Comparison of ENCODE assay signal across 19 cellular contexts in genomic region chr6:116020738-116021137, GRCh38. TPM values are rescaled to one million over a fixed set of nuclear protein-coding genes. Genes with fewer than 3 reads are reported as not detected.
DNase-seq lines count a peak whose midpoint lies in the region; ATAC-seq, FAIRE-seq and TF ChIP-seq lines count a peak whose summit lies in the region.
"Had no signal": no experiment of that assay in that cellular context is flagged by ENCODE, and none has a peak within 500 bp of the region (broad histone marks: within the 10 kb centered on the region; RNA-seq: fewer than 3 reads in every experiment).

No MANE protein-coding gene starts in this region.

- DNase-seq in GM19239 (ENCODE audit: insufficient read length, low spot score): no peak
- DNase-seq in GM12878 (ENCODE audit: low read depth, low spot score): no peak
- no peak for DNase-seq in pancreas
- no peak for DNase-seq in D341Med (ENCODE audit: low spot score)
- DNase-seq in amygdala (lab: John Stamatoyannopoulos, UW): no peak
- DNase-seq in RWPE1 (ENCODE audit: low spot score): no peak
- DNase-seq: 8988T; CD4-positive, alpha-beta memory T cell; DMS79 treated with DMSO at 0.1 percent for 48 hours; HCEC 1CT; IMR-90 had no signal

- TF ChIP-seq RAD21 in GM12878 (IDR thresholded peaks at IDR 0.05; ENCODE audit: insufficient read depth, low read depth, low read length): no peak

- TF ChIP-seq EP300 in GM12878 (IDR thresholded peaks at IDR 0.05; ENCODE audit: borderline replicate concordance in 1 of 2, control insufficient read depth in 1 of 2, low read depth in 2 of 2, low read length in 2 of 2): 0 out of 4 replicates have a peak, but pooled peaks of 1 of the 2 experiments have one; percentile 40

- no peaks in the 10 kb centered on the region; the same call in 1 of the 2 replicates for H3K79me2 ChIP-seq in GM12878 (ENCODE audit: control insufficient read depth, insufficient read depth, low read length)

- RAD21 ChIA-PET in GM12878 (lab: Charles Lee; ENCODE audit: unreplicated experiment): interaction anchor here (0.9 to 5.3 kb wide), 7 partner anchors 8 to 91 kb away, joined by 3 to 47 read pairs (median 14); partner anchors contain the start of genes FRK and NT5DC1

- H2AFZ ChIP-seq in GM12878 (ENCODE audit: control insufficient read depth, low read depth, low read length): no peak overlapping the region
- H2AFZ ChIP-seq: GM23338 had no signal

- peaks cover 46% of the 10 kb centered on the region for H3K4me1 ChIP-seq in GM12878 (ENCODE audit: control insufficient read depth, insufficient read depth, low read length)
- H3K4me1 ChIP-seq in pancreas: peaks cover 15 to 36% (median 29%) of the 10 kb centered on the region in 3 donors

- SMC1A ChIA-PET in GM12878 (lab: Charles Lee; ENCODE audit: uncharacterized antibody, unreplicated experiment): interaction anchor here (0.8 to 6.8 kb wide), 12 partner anchors 8 to 91 kb away, joined by 3 to 101 read pairs (median 8); partner anchors contain the start of genes FRK and NT5DC1

- in situ Hi-C loops in GM12878 (cut with MboI): no loop called here

- FAIRE-seq in G401.6 (lab: Jason Lieb, UNC) (peak; percentile 48), GM19239 (lab: Jason Lieb, UNC) (peak; percentile 89), GM12878 (lab: Jason Lieb, UNC) (no peak), pancreas (lab: Jason Lieb, UNC) (peak; percentile 43)
- FAIRE-seq: H54, HTR-8/SVneo, K562 had no signal

- no peak for TF ChIP-seq POLR2A in GM12878 (IDR thresholded peaks at IDR 0.05; ENCODE audit: low read depth, low read length)

- ATAC-seq in GM12878 (no peak), pancreas (no peak), HG03095 (IDR thresholded peaks at IDR 0.05; ENCODE audit: unreplicated experiment) (no peak)
- ATAC-seq: GM23338, K562 had no signal

- BruUV-seq in GM12878 (replicated peaks; lab: Mats Ljungman, UMichigan): no TSS peak

- POLR2A ChIA-PET in GM12878 (lab: Charles Lee): interaction anchor here (1.1 to 5.2 kb wide), 3 partner anchors 66 to 81 kb away, joined by 3 to 51 read pairs (median 10); partner anchors contain the start of gene NT5DC1
- POLR2A ChIA-PET in RWPE1 (lab: Yijun Ruan, JAX; ENCODE audit: low non-redundant PET): no interaction called here

- CTCF ChIA-PET in GM12878 (lab: Yijun Ruan, JAX): interaction anchor here (1.3 to 6.4 kb wide), 6 partner anchors 9 to 84 kb away, joined by 3 to 59 read pairs (median 11); no protein-coding TSS in a partner anchor
- CTCF ChIA-PET in RWPE1 (lab: Yijun Ruan, JAX): no interaction called here

- TF ChIP-seq CTCF in GM12878 (IDR thresholded peaks at IDR 0.05 in 2 of 3, conservative IDR thresholded peaks at IDR 0.05 in 1 of 3; ENCODE audit: control insufficient read depth in 2 of 3, extremely low read depth in 1 of 3, insufficient read depth in 1 of 3, low read depth in 3 of 3, low read length in 3 of 3) (no peak), pancreas (IDR thresholded peaks at IDR 0.05) (no peak), RWPE1 (conservative IDR thresholded peaks at IDR 0.05; ENCODE audit: low read depth) (no peak)

- H3K36me3 ChIP-seq in GM12878 (ENCODE audit: control insufficient read depth in 2 of 2, insufficient read depth in 2 of 2, low read length in 1 of 2): no peaks in the 10 kb centered on the region
- H3K36me3 ChIP-seq in pancreas: no peaks in the 10 kb centered on the region
- H3K36me3 ChIP-seq: BLaER1 had no signal

- peak overlapping the region; percentile 38; the same call in 1 of the 2 replicates for H3K4me2 ChIP-seq in GM12878 (ENCODE audit: control insufficient read depth, insufficient read depth)
- H3K4me2 ChIP-seq: BLaER1, GM23338 had no signal

- H3K9me3 ChIP-seq in GM12878 (replicated peaks; ENCODE audit: control insufficient read depth, insufficient read depth, low read length) (peaks cover 4% of the 10 kb centered on the region; the same call in 2 of the 3 replicates), pancreas (no peaks in the 10 kb centered on the region)
- H3K9me3 ChIP-seq: BLaER1 had no signal

- intact Hi-C loops in GM12878 (cut with micrococcal nuclease; ENCODE audit: unreplicated experiment) (no loop called here), pancreas (cut with DNase I) (no loop called here)

- H3K4me3 ChIP-seq in GM12878 (0 out of 2 replicates have a peak overlapping the region, but pooled peaks have one; percentile 11), pancreas (no peak overlapping the region)
- H3K4me3 ChIP-seq: BLaER1, GM23338, K562 had no signal

- no peak overlapping the region for H3K9ac ChIP-seq in GM12878 (ENCODE audit: control insufficient read depth, insufficient read depth, low read length)
- H3K9ac ChIP-seq: BLaER1 had no signal

- no peaks in the 10 kb centered on the region for H3K27me3 ChIP-seq in GM12878 (replicated peaks in 1 of 2; ENCODE audit: control insufficient read depth in 2 of 2, insufficient read depth in 2 of 2, low read length in 1 of 2)
- no peaks in the 10 kb centered on the region for H3K27me3 ChIP-seq in pancreas
- H3K27me3 ChIP-seq: BLaER1 had no signal

- H4K20me1 ChIP-seq in GM12878 (ENCODE audit: control insufficient read depth, insufficient read depth): no peaks in the 10 kb centered on the region
- H4K20me1 ChIP-seq: BLaER1 had no signal

- H3K27ac ChIP-seq in GM12878 (ENCODE audit: control insufficient read depth, insufficient read depth): peak overlapping the region; percentile 42
- H3K27ac ChIP-seq in pancreas: no peak overlapping the region
- no peak overlapping the region for H3K27ac ChIP-seq in RWPE1
- H3K27ac ChIP-seq: BLaER1 had no signal

TF ChIP-seq in GM12878, 131 proteins besides CTCF, POLR2A, EP300 and RAD21 (continues in another document):
- TF ChIP-seq STAT3 (IDR thresholded peaks at IDR 0.05; ENCODE audit: low read depth, low read length): no peak
- peak; percentile 20; the same call in 1 of the 2 replicates for TF ChIP-seq MLLT1 (IDR thresholded peaks at IDR 0.05)
- no peak for TF ChIP-seq SPI1 (IDR thresholded peaks at IDR 0.05; ENCODE audit: borderline replicate concordance, insufficient read depth, low read depth, low read length)
- TF ChIP-seq IKZF2 (IDR thresholded peaks at IDR 0.05): peak in 1 of 2 experiments; percentile 22; a peak in 3 of 4 replicates
- TF ChIP-seq MTA2 (IDR thresholded peaks at IDR 0.05; ENCODE audit: low read depth): peak; percentile 90
- 0 out of 2 replicates have a peak, but pooled peaks have one; percentile 32 for TF ChIP-seq IKZF1 (conservative IDR thresholded peaks at IDR 0.05)
- TF ChIP-seq RUNX3 (IDR thresholded peaks at IDR 0.05; ENCODE audit: low read length): peak; percentile 91
- peak; percentile 61 for TF ChIP-seq JUNB (IDR thresholded peaks at IDR 0.05)
- TF ChIP-seq ATF2 (IDR thresholded peaks at IDR 0.05; ENCODE audit: low read length): peak; percentile 46; the same call in 1 of the 2 replicates
- TF ChIP-seq CBFB (IDR thresholded peaks at IDR 0.05; ENCODE audit: low read depth): 0 out of 2 replicates have a peak, but pooled peaks have one; percentile 41

RNA-seq across cellular contexts. Expression of gene FRK, which starts 40.0 kb away (rescaled TPM):
- 5.7 and 5.9 TPM in 2 replicates for total RNA-seq in GM12878 (2013; cell fraction: nucleolus; rRNA removed)
- total RNA-seq in GM12878 (2014; rRNA removed) (1.4 and 1.7 TPM in 2 replicates), GM12878 (2014; rRNA removed; fragmentation: Illumina TruSeq; extraction: Trizol) (1.8 and 1.9 TPM in 2 replicates), GM12878 (2021) (1.6 and 1.7 TPM in 2 replicates), pancreas (10 to 100 TPM in 1 of 6 donors, 1 to 10 TPM in 5; 3.9 to 11.6 (median 5.2) TPM)
- 0.26 TPM for polyA plus RNA-seq in GM12878 (2011; ENCODE audit: low read depth)
- polyA plus RNA-seq in GM12878 (2011; rRNA removed) (2.4 and 3.6 TPM in 2 replicates), GM12878 (2014; fragmentation: Illumina TruSeq; extraction: Trizol) (1.3 and 1.7 TPM in 2 replicates), GM12878 (2014; fragmentation: Nextera tagmentation; extraction: Ambion mirVana) (under 1 TPM; 0.29 to 0.32 TPM), GM12878 (2014; rRNA removed) (1.1 and 1.2 TPM in 2 replicates), GM12878 (2016; fragmentation: Nextera tagmentation; extraction: Ambion mirVana) (under 1 TPM; 0.59 to 0.63 TPM), pancreas (1 to 10 TPM in 1 of 2 donors, under 1 TPM in 1; 0.72 to 1.6 TPM)
- polyA plus RNA-seq in GM12878 (2011; cell fraction: cytosol; rRNA removed): 0.72 and 0.75 TPM in 2 replicates
- polyA plus RNA-seq in GM12878 (2011; cell fraction: nucleus; rRNA removed): 4.7 and 5.6 TPM in 2 replicates
- 0.31 and 0.79 TPM in 2 replicates for polyA plus RNA-seq in GM12878 (2012)
- polyA minus RNA-seq in GM12878 (2011; rRNA and poly(A)+ RNA removed): 3.4 and 4.3 TPM in 2 replicates
- 1.2 and 1.4 TPM in 2 replicates for polyA minus RNA-seq in GM12878 (2011; cell fraction: cytosol; rRNA and poly(A)+ RNA removed)
- polyA minus RNA-seq in GM12878 (2011; cell fraction: nucleus; rRNA and poly(A)+ RNA removed): 5.4 and 8.6 TPM in 2 replicates
- total RNA-seq: CD4-positive, alpha-beta memory T cell had no signal
- polyA plus RNA-seq: CD14-positive monocyte had no signal
